19 cellular contexts compared by ENCODE assay signal in the genomic region with DNA sequence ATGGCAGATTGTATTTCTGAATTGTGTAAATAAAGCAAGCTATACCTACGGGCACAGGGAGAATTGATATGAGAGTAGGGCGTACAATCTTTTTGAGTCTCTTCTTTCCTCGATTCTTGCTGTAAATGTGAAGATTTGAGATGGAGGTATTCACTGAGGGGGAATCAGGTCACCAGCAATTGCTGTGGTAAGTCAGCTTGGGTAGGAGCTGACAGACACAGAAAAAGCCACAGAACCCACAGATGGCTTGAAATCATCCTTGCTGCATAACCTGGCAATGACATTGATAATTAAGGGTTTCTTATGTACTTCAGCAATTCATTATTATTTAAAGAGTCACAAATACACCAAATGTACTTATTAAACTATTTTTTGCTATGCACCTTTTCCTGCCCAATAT.
"Had no signal": no experiment of that assay in that cellular context is flagged by ENCODE, and none has a peak within 500 bp of the region (broad histone marks: within the 10 kb centered on the region; RNA-seq: fewer than 3 reads in every experiment).

No MANE protein-coding gene starts in this region.

- H3K4me3 Mint-ChIP-seq: IgD-negative memory B cell had no signal

- H3K27me3 Mint-ChIP-seq: IgD-negative memory B cell had no signal

- H3K27ac Mint-ChIP-seq: IgD-negative memory B cell had no signal

- H3K4me1 Mint-ChIP-seq: IgD-negative memory B cell had no signal

- H3K4me3 ChIP-seq: K562, SJSA1, SK-N-MC had no signal

- ATAC-seq: K562 had no signal

- H3K27ac ChIP-seq: HL-60, KMS-11, SJSA1, SK-N-MC had no signal

- DNase-seq: Kasumi-1, MM.1S, NCI-H1092 treated with DMSO at 0.1 percent for 48 hours, NCI-H1436, NCI-H187, NCI-H2029, NCI-H2081 treated with DMSO at 0.1 percent for 48 hours, NCI-H2227 treated with DMSO at 0.1 percent for 48 hours, NCI-H526 treated with DMSO at 0.1 percent for 48 hours, NCI-H774, Right ventricle myocardium superior, RPMI8226, SIG-M5 had no signal

- H3K36me3 Mint-ChIP-seq: IgD-negative memory B cell had no signal
